ENCODE assay signal across 8 cellular contexts in the genomic region with DNA sequence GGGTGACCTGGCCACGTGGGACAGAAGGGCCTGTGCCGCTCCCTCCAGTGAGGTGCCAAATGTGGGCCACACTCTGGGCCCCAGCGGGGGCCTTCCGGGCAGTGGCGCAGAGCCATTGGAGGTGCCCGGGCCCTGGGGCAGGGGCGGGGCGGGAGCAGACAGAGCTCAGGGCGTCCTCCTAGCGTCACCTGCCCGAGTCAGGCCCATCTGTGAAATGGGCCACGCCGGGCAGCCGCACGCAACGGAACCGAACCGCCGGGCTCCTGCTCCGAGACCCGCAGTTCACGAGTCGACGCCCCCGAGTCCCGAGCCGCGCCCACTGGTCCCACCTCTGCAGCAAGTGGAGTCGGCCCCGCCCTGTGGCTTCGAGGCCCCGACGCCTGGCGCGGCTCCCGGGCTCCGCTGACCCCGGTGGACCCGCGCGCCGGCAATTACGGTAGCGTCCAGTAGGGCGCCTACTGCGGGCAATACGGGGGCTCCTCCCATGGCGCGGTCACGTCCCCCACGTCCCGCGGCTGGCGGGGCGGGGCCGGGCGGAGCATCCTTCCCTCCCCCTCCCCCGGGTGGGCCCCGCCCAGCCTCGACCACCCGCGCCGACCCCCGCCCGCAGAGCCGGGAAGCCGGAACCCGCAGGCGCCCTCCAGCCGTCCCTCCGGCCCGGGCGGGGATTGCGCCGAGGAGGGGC. TPM values are rescaled to one million over a fixed set of nuclear protein-coding genes. Genes with fewer than 3 reads are reported as not detected.
DNase-seq lines count a peak whose midpoint lies in the region; ATAC-seq and TF ChIP-seq lines count a peak whose summit lies in the region.

No MANE protein-coding gene starts in this region.

- no peaks in the 10 kb centered on the region for H3K27me3 ChIP-seq in lung (ENCODE audit: control insufficient read depth, insufficient read depth)

- peak overlapping the region; percentile 82 to 93 (median 90) for H3K4me3 Mint-ChIP-seq in IgD-negative memory B cell
- H3K4me3 Mint-ChIP-seq in effector memory CD8-positive, alpha-beta T cell = peak overlapping the region; percentile 75 to 77
- peak overlapping the region; percentile 85 for H3K4me3 Mint-ChIP-seq in stimulated activated naive CD8-positive, alpha-beta T cell treated with anti-CD3 and anti-CD28 coated beads, Interleukin-15, Interleukin-2, amounts not matched to agents 100 ng/mL and 50 ng/mL, for 24 hours

- H3K9me3 ChIP-seq in lung (ENCODE audit: control insufficient read depth in 2 of 2, insufficient read depth in 1 of 2, low read length in 1 of 2) = no peaks in the 10 kb centered on the region

- peaks cover 0 to 31% of the 10 kb centered on the region in 2 donors for H3K4me1 ChIP-seq in lung (ENCODE audit: control insufficient read depth in 2 of 2, insufficient read depth in 2 of 2, low read length in 2 of 2)

- peak overlapping the region in 2 of 3 donors; percentile 86 to 88 for H3K27ac Mint-ChIP-seq in IgD-negative memory B cell
- H3K27ac Mint-ChIP-seq in effector memory CD8-positive, alpha-beta T cell = no peak overlapping the region
- no peak overlapping the region for H3K27ac Mint-ChIP-seq in stimulated activated naive CD8-positive, alpha-beta T cell treated with anti-CD3 and anti-CD28 coated beads, Interleukin-15, Interleukin-2, amounts not matched to agents 100 ng/mL and 50 ng/mL, for 24 hours

- H3K27ac ChIP-seq in lung (ENCODE audit: low read depth in 1 of 2, low read length in 1 of 2) = peak overlapping the region; percentile 88 to 90

- peak; percentile 31 for ATAC-seq in GM19324 (IDR thresholded peaks at IDR 0.05; ENCODE audit: low FRiP score, unreplicated experiment)
- peak; percentile 43 for ATAC-seq in effector memory CD8-positive, alpha-beta T cell (replicated peaks)
- ATAC-seq in lung (ENCODE audit: insufficient read depth, low FRiP score) = peak; percentile 65
- no peak for ATAC-seq in GM18873 (IDR thresholded peaks at IDR 0.05; ENCODE audit: low FRiP score, unreplicated experiment)

- H3K36me3 ChIP-seq in lung (ENCODE audit: control insufficient read depth in 2 of 2, insufficient read depth in 2 of 2, low read length in 2 of 2) = no peaks in the 10 kb centered on the region

- peaks cover 5 to 18% (median 7%) of the 10 kb centered on the region in 3 donors for H3K4me1 Mint-ChIP-seq in IgD-negative memory B cell
- H3K4me1 Mint-ChIP-seq in effector memory CD8-positive, alpha-beta T cell (ENCODE audit: low read depth in 2 of 2) = peaks cover 10 to 16% of the 10 kb centered on the region in 2 donors
- H3K4me1 Mint-ChIP-seq in stimulated activated naive CD8-positive, alpha-beta T cell treated with anti-CD3 and anti-CD28 coated beads, Interleukin-15, Interleukin-2, amounts not matched to agents 100 ng/mL and 50 ng/mL, for 24 hours (ENCODE audit: low read depth) = peaks cover 5% of the 10 kb centered on the region

- no peaks in the 10 kb centered on the region for H3K36me3 Mint-ChIP-seq in IgD-negative memory B cell
- H3K36me3 Mint-ChIP-seq in effector memory CD8-positive, alpha-beta T cell (ENCODE audit: insufficient read depth) = peaks cover 55% of the 10 kb centered on the region
- no peaks in the 10 kb centered on the region for H3K36me3 Mint-ChIP-seq in stimulated activated naive CD8-positive, alpha-beta T cell treated with anti-CD3 and anti-CD28 coated beads, Interleukin-15, Interleukin-2, amounts not matched to agents 100 ng/mL and 50 ng/mL, for 24 hours (ENCODE audit: low read depth)

- DNase-seq in Ammon's horn (ENCODE audit: low spot score) = peak; percentile 59
- peak; percentile 46 for DNase-seq in activated CD4-positive, alpha-beta T cell treated with anti-CD3 and anti-CD28 coated beads, Interleukin-2, amount 50 U/mL, for 1 hour
- peak; percentile 61 to 72 (median 67) for DNase-seq in effector memory CD8-positive, alpha-beta T cell
- DNase-seq in lung (ENCODE audit: low spot score) = peak; percentile 83

- TF ChIP-seq CTCF in lung (IDR thresholded peaks at IDR 0.05; ENCODE audit: control extremely low read depth, extremely low read depth) = no peak

- 8 to 10% methylated on average over 53 to 75 of the region's 75 CpGs for WGBS in lung, 2 donors

- no peaks in the 10 kb centered on the region for H3K9me3 Mint-ChIP-seq in IgD-negative memory B cell
- no peaks in the 10 kb centered on the region for H3K9me3 Mint-ChIP-seq in effector memory CD8-positive, alpha-beta T cell
- H3K9me3 Mint-ChIP-seq in stimulated activated naive CD8-positive, alpha-beta T cell treated with anti-CD3 and anti-CD28 coated beads, Interleukin-15, Interleukin-2, amounts not matched to agents 100 ng/mL and 50 ng/mL, for 24 hours = no peaks in the 10 kb centered on the region

- H3K4me3 ChIP-seq in lung = peak overlapping the region; percentile 47

- H3K27me3 Mint-ChIP-seq in IgD-negative memory B cell = no peaks in the 10 kb centered on the region
- no peaks in the 10 kb centered on the region for H3K27me3 Mint-ChIP-seq in effector memory CD8-positive, alpha-beta T cell
- no peaks in the 10 kb centered on the region for H3K27me3 Mint-ChIP-seq in stimulated activated naive CD8-positive, alpha-beta T cell treated with anti-CD3 and anti-CD28 coated beads, Interleukin-15, Interleukin-2, amounts not matched to agents 100 ng/mL and 50 ng/mL, for 24 hours

RNA-seq across cellular contexts. Expression of a gene that starts 1.9 kb away (rescaled TPM):
- 3.7 TPM for polyA plus RNA-seq in IgD-negative memory B cell
- total RNA-seq in lung = 100 to 1,000 TPM in 1 of 2 donors, 10 to 100 TPM in 1; 31.0 to 154 TPM
- polyA plus RNA-seq in lung = 100 to 1,000 TPM in 1 of 2 donors, 10 to 100 TPM in 1; 33.2 to 309 TPM

RNA-seq across cellular contexts. Expression of a gene that starts 18.1 kb away (rescaled TPM):
- 34.1 TPM for polyA plus RNA-seq in IgD-negative memory B cell
- 10 to 100 TPM; 33.2 to 89.4 TPM for total RNA-seq in lung
- 100 to 1,000 TPM in 1 of 2 donors, 10 to 100 TPM in 1; 60.4 to 128 TPM for polyA plus RNA-seq in lung

RNA-seq across cellular contexts. Expression of a gene that starts 42.7 kb away (rescaled TPM):
- polyA plus RNA-seq in IgD-negative memory B cell (78.3 TPM), lung (100 to 1,000 TPM; 110 to 137 TPM)
- 100 to 1,000 TPM in 1 of 2 donors, 10 to 100 TPM in 1; 72.7 to 160 TPM for total RNA-seq in lung

Comparison
In these comparisons a context has a peak if more than half of its experiments do, and no peak if none do; other contexts are left out.
1. H3K27ac Mint-ChIP-seq: peak in IgD-negative memory B cell (2 of 3); none in effector memory CD8-positive, alpha-beta T cell (0 of 2) and stimulated activated naive CD8-positive, alpha-beta T cell treated with anti-CD3 and anti-CD28 coated beads, Interleukin-15, Interleukin-2, amounts not matched to agents 100 ng/mL and 50 ng/mL, for 24 hours (single experiment).
2. Peak in every context shown above with its lines, with median percentiles within 50 percentile points of each other: DNase-seq and H3K4me3 Mint-ChIP-seq.